Comparison of ENCODE assay signal across 10 cellular contexts in genomic region chr9:88829276-88829675, GRCh38.
DNase-seq lines count a peak whose midpoint lies in the region; ATAC-seq and TF ChIP-seq lines count a peak whose summit lies in the region.
"Had no signal": no experiment of that assay in that cellular context is flagged by ENCODE, and none has a peak within 500 bp of the region (broad histone marks: within the 10 kb centered on the region; RNA-seq: fewer than 3 reads in every experiment).

No MANE protein-coding gene starts in this region.

- H3K27ac ChIP-seq in esophagus muscularis mucosa (replicated peaks in 1 of 4), result no peak overlapping the region
- H3K27ac ChIP-seq: esophagus squamous epithelium had no signal

- H3K4me3 ChIP-seq in esophagus muscularis mucosa, result no peak overlapping the region
- H3K4me3 ChIP-seq: esophagus squamous epithelium had no signal

- peaks cover 5 to 27% (median 16%) of the 10 kb centered on the region in 4 donors for H3K4me1 ChIP-seq in esophagus muscularis mucosa

- WGBS in esophagus muscularis mucosa, result 85% methylated on average over 4 of the region's 6 CpGs

- peak; percentile 94 for ATAC-seq in GM18861 (IDR thresholded peaks at IDR 0.05; ENCODE audit: unreplicated experiment)
- peak; percentile 75 for ATAC-seq in GM21381 (IDR thresholded peaks at IDR 0.05; ENCODE audit: unreplicated experiment)
- ATAC-seq in HG03432 (IDR thresholded peaks at IDR 0.05; ENCODE audit: unreplicated experiment), result peak; percentile 90
- no peak for ATAC-seq in sciatic nerve

- no peaks in the 10 kb centered on the region for H3K27me3 ChIP-seq in esophagus muscularis mucosa

- TF ChIP-seq CTCF in esophagus muscularis mucosa (IDR thresholded peaks at IDR 0.05), result no peak

- TF ChIP-seq POLR2A in esophagus muscularis mucosa (IDR thresholded peaks at IDR 0.05; ENCODE audit: low read depth), result no peak

- intact Hi-C loops in esophagus muscularis mucosa (cut with DNase I) (no loop called here), sciatic nerve (cut with DNase I) (no loop called here)

- no peaks in the 10 kb centered on the region for H3K36me3 ChIP-seq in esophagus muscularis mucosa
- H3K36me3 ChIP-seq: esophagus squamous epithelium had no signal

- no peak for TF ChIP-seq EP300 in esophagus muscularis mucosa (IDR thresholded peaks at IDR 0.05)

- DNase-seq in esophagus muscularis mucosa (ENCODE audit: extremely low spot score) (peak; percentile 82), retina (no peak), sciatic nerve (ENCODE audit: low spot score) (no peak), NCI-H1694 (lab: John Stamatoyannopoulos, UW) (no peak)
- DNase-seq: esophagus squamous epithelium, left cardiac atrium, NCI-H2107 had no signal

- H3K9me3 ChIP-seq in esophagus muscularis mucosa, result no peaks in the 10 kb centered on the region
- H3K9me3 ChIP-seq: esophagus squamous epithelium had no signal
